In genomic region chr9:77433675-77434445, GRCh38 we compare ENCODE assay signal across 8 cellular contexts.
DNase-seq lines count a peak whose midpoint lies in the region; ATAC-seq and TF ChIP-seq lines count a peak whose summit lies in the region.

No MANE protein-coding gene starts in this region.

- peak; percentile 65 for DNase-seq in COR-L47 (lab: John Stamatoyannopoulos, UW)
- DNase-seq in GM19240 (ENCODE audit: insufficient read length, low spot score), result peak; percentile 36
- DNase-seq in NT2/D1 (ENCODE audit: low read depth, low spot score), result peak; percentile 74
- DNase-seq in activated effector memory CD4-positive, alpha-beta T cell treated with Interleukin-2 at 50 U/mL for 16 hours, result peak; percentile 16
- peak; percentile 48 for DNase-seq in germinal center (ENCODE audit: low spot score)
- peak; percentile 57 to 76 (median 73) for DNase-seq in ovary
- no peak for DNase-seq in cortex of kidney (lab: John Stamatoyannopoulos, UW)

- no peaks in the 10 kb centered on the region for H3K4me1 ChIP-seq in NT2/D1 (ENCODE audit: insufficient read depth, insufficient read length)
- no peaks in the 10 kb centered on the region for H3K4me1 ChIP-seq in ovary (ENCODE audit: insufficient read depth)

- ATAC-seq in HG03457 (IDR thresholded peaks at IDR 0.05; ENCODE audit: unreplicated experiment), result peak; percentile 81

- no peaks in the 10 kb centered on the region for H3K36me3 ChIP-seq in NT2/D1 (ENCODE audit: insufficient read depth, insufficient read length, low read length)
- no peaks in the 10 kb centered on the region for H3K36me3 ChIP-seq in ovary

- H3K27me3 ChIP-seq in NT2/D1 (ENCODE audit: insufficient read depth, insufficient read length), result no peaks in the 10 kb centered on the region
- H3K27me3 ChIP-seq in ovary, result no peaks in the 10 kb centered on the region

- WGBS in ovary, 3 donors, result 61 to 70% (median 62%) methylated on average over 21 of the region's 21 CpGs

- no peak for TF ChIP-seq POLR2A in ovary (IDR thresholded peaks at IDR 0.05)

- no peak overlapping the region for H3K27ac ChIP-seq in ovary

- intact Hi-C loops in ovary (cut with DNase I), result loop anchor here in 3 of 4 donors (5.0 to 10.0 kb wide), 3 partner anchors 318 to 601 kb away; partner anchors contain the start of gene GNAQ (in 1 of the 3)

- no peak overlapping the region for H3K4me3 ChIP-seq in NT2/D1 (ENCODE audit: insufficient read length, low read depth)
- no peak overlapping the region for H3K4me3 ChIP-seq in ovary

- H3K9ac ChIP-seq in NT2/D1 (ENCODE audit: insufficient read length, low read depth), result no peak overlapping the region

- H3K9me3 ChIP-seq in NT2/D1 (ENCODE audit: insufficient read depth, low read length), result no peaks in the 10 kb centered on the region
- no peaks in the 10 kb centered on the region for H3K9me3 ChIP-seq in ovary

- peak; percentile 80 to 93 (median 86) for TF ChIP-seq CTCF in ovary (IDR thresholded peaks at IDR 0.05)

- no peak for TF ChIP-seq EP300 in ovary (IDR thresholded peaks at IDR 0.05)
